In the genomic region with DNA sequence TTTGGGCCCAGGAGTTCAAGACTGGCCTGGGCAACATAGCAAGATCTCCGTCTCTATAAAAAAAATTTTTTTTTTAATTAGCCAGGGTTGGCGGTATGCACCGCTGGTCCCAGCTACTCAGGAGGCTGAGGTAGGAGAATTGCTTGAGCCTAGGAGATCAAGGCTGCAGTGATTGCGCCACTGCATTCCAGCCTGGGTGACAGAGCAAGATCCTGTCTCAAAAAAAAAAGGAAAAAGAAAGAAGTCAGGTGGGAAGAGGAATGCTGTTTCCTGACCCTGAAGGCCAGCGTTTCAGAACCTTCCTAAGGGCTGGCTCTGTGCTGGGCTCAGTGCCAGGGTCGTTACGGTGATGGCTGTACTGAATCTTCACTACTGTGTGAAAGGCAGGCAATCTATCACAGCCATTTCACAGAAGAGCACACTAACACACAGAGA, we compare ENCODE assay signal across 11 cellular contexts. TPM values are rescaled to one million over a fixed set of nuclear protein-coding genes. Genes with fewer than 3 reads are reported as not detected.
A peak's percentile ranks its signal among the peaks of the same experiment; 100 is the strongest.
DNase-seq lines count a peak whose midpoint lies in the region; ATAC-seq and TF ChIP-seq lines count a peak whose summit lies in the region.
"Had no signal": no experiment of that assay in that cellular context is flagged by ENCODE, and none has a peak within 500 bp of the region (broad histone marks: within the 10 kb centered on the region; RNA-seq: fewer than 3 reads in every experiment).

No MANE protein-coding gene starts in this region.

- DNase-seq in ELR (ENCODE audit: low read depth), result peak; percentile 64
- DNase-seq in NCI-H2029 (lab: John Stamatoyannopoulos, UW), result peak; percentile 44
- DNase-seq in choroid plexus epithelial cell (ENCODE audit: low read depth), result peak; percentile 66
- DNase-seq in mucosa of gallbladder (ENCODE audit: low spot score), result peak; percentile 78
- no peak for DNase-seq in UCSD-AML1 (lab: John Stamatoyannopoulos, UW; ENCODE audit: unreplicated experiment)
- DNase-seq: activated CD4-positive, alpha-beta T cell treated with anti-CD3 and anti-CD28 coated beads, Interleukin-2, amount 10 ng/mL, durations not matched to agents 7 days and 5 days; activated naive CD8-positive, alpha-beta T cell treated with anti-CD3 and anti-CD28 coated beads, Interleukin-2, amount 10 ng/mL, durations not matched to agents 7 days and 5 days; NCI-H1436 treated with DMSO at 0.1 percent for 48 hours had no signal

- H3K4me3 ChIP-seq in choroid plexus epithelial cell (ENCODE audit: low read depth, low read length), result no peak overlapping the region
- H3K4me3 ChIP-seq: SJSA1 had no signal

- no peak for TF ChIP-seq CTCF in choroid plexus epithelial cell (conservative IDR thresholded peaks at IDR 0.05; ENCODE audit: low read depth, low read length)

- no peak for ATAC-seq in HG03025 (IDR thresholded peaks at IDR 0.05; ENCODE audit: low FRiP score, unreplicated experiment)
- no peak for ATAC-seq in GM21447 (IDR thresholded peaks at IDR 0.05; ENCODE audit: unreplicated experiment)

RNA-seq across cellular contexts. Expression of gene AGAP1, which starts 35.0 kb away (rescaled TPM):
- total RNA-seq in mucosa of gallbladder, result 44.7 TPM
